ENCODE assay signal across 1 cellular context in the genomic region with DNA sequence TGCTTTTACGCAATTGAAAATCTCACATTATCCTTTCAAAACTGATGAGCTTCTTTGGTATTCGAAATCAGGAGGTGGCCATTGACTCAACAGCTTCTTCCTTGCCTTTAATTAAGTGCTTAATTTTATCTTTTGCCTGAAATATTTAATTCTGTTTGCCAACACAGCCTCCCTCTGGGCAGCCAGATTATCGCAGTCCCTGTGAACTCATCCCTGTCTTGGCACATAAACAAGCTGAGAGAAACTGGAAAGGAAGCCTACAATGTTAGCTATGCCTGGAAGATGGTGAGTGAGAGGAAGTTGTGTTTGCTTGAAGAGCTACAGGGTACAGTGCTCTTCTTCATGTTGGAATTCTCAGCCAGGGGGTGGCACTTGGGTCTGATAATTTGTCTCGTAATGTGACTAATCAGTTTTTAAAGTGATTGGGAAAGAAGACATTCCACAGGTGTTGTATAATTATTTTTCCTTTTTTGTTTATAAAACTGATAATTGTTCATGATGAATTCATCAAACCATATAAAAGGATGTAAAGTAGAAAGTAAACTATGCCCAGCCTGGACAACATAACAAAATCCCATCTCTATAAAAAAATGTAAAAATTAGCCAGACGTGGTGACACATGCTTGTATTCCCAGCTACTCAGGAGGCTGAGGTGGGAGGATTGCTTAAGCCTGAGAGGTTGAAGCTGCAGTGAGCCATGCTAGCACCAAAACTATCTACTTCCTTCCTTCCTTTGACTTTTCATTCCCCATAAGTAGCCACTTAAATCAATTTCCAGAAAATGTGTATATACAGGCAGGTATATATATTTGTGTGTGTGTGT.
TF ChIP-seq lines count a peak whose summit lies in the region.

No MANE protein-coding gene starts in this region.

TF ChIP-seq in HepG2, 621 proteins besides CTCF, POLR2A, EP300 and RAD21 (continued from another document):
- no peak for TF ChIP-seq ZNF205 (CRISPR knock-in tag; IDR thresholded peaks at IDR 0.05)
